22 cellular contexts compared by ENCODE assay signal in genomic region chr9:12657998-12658397, GRCh38. TPM values are rescaled to one million over a fixed set of nuclear protein-coding genes. Genes with fewer than 3 reads are reported as not detected.
"Had no signal": no experiment of that assay in that cellular context is flagged by ENCODE, and none has a peak within 500 bp of the region (broad histone marks: within the 10 kb centered on the region; RNA-seq: fewer than 3 reads in every experiment).

No MANE protein-coding gene starts in this region.

- DNase-seq: IMR-90, Karpas-422, KG1, MG63, NCI-H1092, NCI-H1105 treated with DMSO at 0.1 percent for 48 hours, NCI-H1417 treated with DMSO at 0.1 percent for 48 hours, NCI-H146, NCI-H1694 treated with DMSO at 0.1 percent for 48 hours, NCI-H1930, NCI-H2081, NCI-H2107, NCI-H2227 treated with DMSO at 0.1 percent for 48 hours, NCI-H524, NCI-H526 treated with DMSO at 0.1 percent for 48 hours, NCI-H774, RPMI8226, SHP77, SK-N-SH, SW 1271 had no signal

- ATAC-seq: HepG2 had no signal

- H3K9me3 ChIP-seq: SK-N-SH had no signal

- H3K4me3 ChIP-seq: MG63 had no signal

- H3K9ac ChIP-seq: SK-N-SH had no signal

- H3K4me2 ChIP-seq: SK-N-SH had no signal

- H3K36me3 ChIP-seq: MG63 had no signal

RNA-seq across cellular contexts. Expression of gene TYRP1, which starts 35.2 kb away (rescaled TPM):
- total RNA-seq: HepG2, NCI-H460 had no signal
- polyA plus RNA-seq: SK-N-SH had no signal
